9 cellular contexts compared by ENCODE assay signal in the genomic region with DNA sequence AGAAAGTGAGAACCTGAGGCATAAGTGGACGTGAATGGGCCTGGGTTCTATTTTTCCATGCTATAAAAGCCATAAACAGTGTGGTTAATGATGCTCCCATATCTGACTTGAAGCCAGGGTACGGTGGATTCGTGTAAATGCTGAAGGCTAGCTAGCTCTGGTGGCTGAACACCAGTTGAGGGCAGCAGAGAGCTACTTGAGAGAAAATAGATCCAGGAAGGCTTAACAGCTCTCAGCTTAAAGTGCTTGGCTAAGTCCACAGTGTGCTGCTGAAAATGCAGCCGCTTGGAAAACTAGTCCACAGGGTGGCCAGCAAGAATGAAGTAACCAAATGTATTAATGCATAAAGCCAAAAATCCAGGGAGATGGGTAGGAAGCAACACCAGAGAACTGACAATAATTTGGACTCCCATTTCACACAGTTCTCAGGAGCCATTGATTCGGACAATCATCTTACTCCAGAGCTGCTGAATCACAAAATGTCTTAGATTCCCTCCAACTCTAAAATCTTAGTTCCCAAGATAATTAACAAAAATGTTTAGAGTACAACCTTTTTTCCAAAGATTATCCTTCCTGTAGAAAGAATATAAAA. TPM values are rescaled to one million over a fixed set of nuclear protein-coding genes. Genes with fewer than 3 reads are reported as not detected.
DNase-seq lines count a peak whose midpoint lies in the region; ATAC-seq, FAIRE-seq and TF ChIP-seq lines count a peak whose summit lies in the region.
"Had no signal": no experiment of that assay in that cellular context is flagged by ENCODE, and none has a peak within 500 bp of the region (broad histone marks: within the 10 kb centered on the region; RNA-seq: fewer than 3 reads in every experiment).

No MANE protein-coding gene starts in this region.

- no peak for TF ChIP-seq EP300 in GM12878 (IDR thresholded peaks at IDR 0.05; ENCODE audit: borderline replicate concordance in 1 of 2, control insufficient read depth in 1 of 2, low read depth in 2 of 2, low read length in 2 of 2)

- CTCF ChIA-PET in GM12878 (lab: Yijun Ruan, JAX) = interaction anchor here (0.7 to 2.3 kb wide), 10 partner anchors 9 to 1701 kb away, joined by 3 to 7 read pairs (median 4); no protein-coding TSS in a partner anchor

- H4K20me1 ChIP-seq in GM12878 (ENCODE audit: control insufficient read depth, insufficient read depth) = no peaks in the 10 kb centered on the region

- H3K27me3 ChIP-seq in GM12878 (replicated peaks in 1 of 2; ENCODE audit: control insufficient read depth in 2 of 2, insufficient read depth in 2 of 2, low read length in 1 of 2) (peaks cover 0 to 3% of the 10 kb centered on the region in 2 experiments; a peak in 1 of 4 replicates), uterus (peaks cover 6 to 36% of the 10 kb centered on the region in 2 donors)

- H3K4me3 ChIP-seq in AG10803 (ENCODE audit: low read length) (no peak overlapping the region), GM12878 (no peak overlapping the region), uterus (no peak overlapping the region)

- H3K9ac ChIP-seq in GM12878 (ENCODE audit: control insufficient read depth, insufficient read depth, low read length) = no peak overlapping the region

- no peaks in the 10 kb centered on the region for H3K9me3 ChIP-seq in GM12878 (replicated peaks; ENCODE audit: control insufficient read depth, insufficient read depth, low read length)
- H3K9me3 ChIP-seq in uterus = no peaks in the 10 kb centered on the region

- no peaks in the 10 kb centered on the region for H3K36me3 ChIP-seq in GM12878 (ENCODE audit: control insufficient read depth in 2 of 2, insufficient read depth in 2 of 2, low read length in 1 of 2)
- no peaks in the 10 kb centered on the region for H3K36me3 ChIP-seq in uterus

- in situ Hi-C loops in GM13976 (cut with MboI; ENCODE audit: low sequenced_read_pairs, unreplicated experiment) = loop anchor here (10.0 to 25.0 kb wide), 2 partner anchors 783 to 1461 kb away; no protein-coding TSS in a partner anchor
- in situ Hi-C loops in GM12878 (cut with MboI) = loop anchor here (25.0 kb wide), 2 partner anchors 461 to 1686 kb away; no protein-coding TSS in a partner anchor

- no peak overlapping the region for H2AFZ ChIP-seq in GM12878 (ENCODE audit: control insufficient read depth, low read depth, low read length)

- SMC1A ChIA-PET in GM12878 (lab: Charles Lee; ENCODE audit: uncharacterized antibody, unreplicated experiment) = interaction anchor here (0.7 kb wide), 1 partner anchor 13 kb away, joined by 3 read pairs; no protein-coding TSS in a partner anchor

- WGBS in GM12878 (ENCODE audit: insufficient coverage, insufficient replicate concordance, low lambda C conversion rate, missing lambda C conversion rate) = 12% methylated on average over 5 of the region's 5 CpGs

- TF ChIP-seq POLR2A in GM12878 (IDR thresholded peaks at IDR 0.05; ENCODE audit: low read depth, low read length) (no peak), uterus (IDR thresholded peaks at IDR 0.05) (no peak)

- H3K79me2 ChIP-seq in GM12878 (ENCODE audit: control insufficient read depth, insufficient read depth, low read length) = no peaks in the 10 kb centered on the region

- peak; percentile 56 for ATAC-seq in HG02973 (IDR thresholded peaks at IDR 0.05; ENCODE audit: unreplicated experiment)
- ATAC-seq in GM12878 = peak; percentile 90

- TF ChIP-seq RAD21 in GM12878 (IDR thresholded peaks at IDR 0.05; ENCODE audit: insufficient read depth, low read depth, low read length) = peak; percentile 66

- RAD21 ChIA-PET in GM12878 (lab: Charles Lee; ENCODE audit: unreplicated experiment) = interaction anchor here (1.0 to 1.4 kb wide), 2 partner anchors 1519 to 1703 kb away, joined by 3 read pairs; no protein-coding TSS in a partner anchor

- H3K4me1 ChIP-seq in GM12878 (ENCODE audit: control insufficient read depth, insufficient read depth, low read length) (no peaks in the 10 kb centered on the region), uterus (no peaks in the 10 kb centered on the region)

- intact Hi-C loops in GM12878 (cut with micrococcal nuclease; ENCODE audit: unreplicated experiment) = loop anchor here (2.0 to 10.0 kb wide), 5 partner anchors 266 to 1771 kb away; no protein-coding TSS in a partner anchor
- intact Hi-C loops in uterus (cut with DNase I; ENCODE audit: low total_unique reads) = no loop called here

- BruUV-seq in GM12878 (replicated peaks; lab: Mats Ljungman, UMichigan) = no TSS peak

- FAIRE-seq in GM12878 (lab: Jason Lieb, UNC) = peak; percentile 73

- TF ChIP-seq CTCF in AG10803 (conservative IDR thresholded peaks at IDR 0.05; ENCODE audit: low read length) = peak; percentile 79
- TF ChIP-seq CTCF in GM13976 (IDR thresholded peaks at IDR 0.05; ENCODE audit: borderline replicate concordance, control extremely low read depth, extremely low read depth, insufficient read depth, missing control alignments) = peak; percentile 65
- peak; percentile 74 to 76 (median 75) for TF ChIP-seq CTCF in GM12878 (IDR thresholded peaks at IDR 0.05 in 2 of 3, conservative IDR thresholded peaks at IDR 0.05 in 1 of 3; ENCODE audit: control insufficient read depth in 2 of 3, extremely low read depth in 1 of 3, insufficient read depth in 1 of 3, low read depth in 3 of 3, low read length in 3 of 3)
- peak in 1 of 4 experiments; percentile 23 for TF ChIP-seq CTCF in uterus (IDR thresholded peaks at IDR 0.05)

- POLR2A ChIA-PET in GM12878 (lab: Charles Lee) = no interaction called here

- no peak overlapping the region for H3K4me2 ChIP-seq in GM12878 (ENCODE audit: control insufficient read depth, insufficient read depth)

- H3K27ac ChIP-seq in GM12878 (ENCODE audit: control insufficient read depth, insufficient read depth) = no peak overlapping the region
- H3K27ac ChIP-seq in uterus = no peak overlapping the region

- DNase-seq in AG10803 (ENCODE audit: low read depth) = peak; percentile 55
- DNase-seq in GM13976 (ENCODE audit: low spot score) = peak; percentile 59
- peak; percentile 50 for DNase-seq in NCI-H2196 treated with DMSO at 0.1 percent for 48 hours (lab: John Stamatoyannopoulos, UW; ENCODE audit: unreplicated experiment)
- DNase-seq in GM12878 (ENCODE audit: low read depth, low spot score) = peak; percentile 7
- DNase-seq in medulla oblongata (ENCODE audit: extremely low spot score) = peak; percentile 65
- no peak for DNase-seq in uterus
- no peak for DNase-seq in NK-92 (lab: John Stamatoyannopoulos, UW; ENCODE audit: unreplicated experiment)

TF ChIP-seq in GM12878, 131 proteins besides CTCF, POLR2A, EP300 and RAD21:
- TF ChIP-seq CHD4 (IDR thresholded peaks at IDR 0.05) (no peak), SMC3 (IDR thresholded peaks at IDR 0.05; ENCODE audit: borderline replicate concordance, low read length) (peak; percentile 14; the same call in 1 of the 2 replicates)

RNA-seq across cellular contexts. Expression of a gene that starts 15.0 kb away (rescaled TPM):
- total RNA-seq in GM12878 (2013; cell fraction: nucleolus; rRNA removed) = 0.06 and 0.12 TPM in 2 replicates
- 0.05 and 0.06 TPM in 2 replicates for total RNA-seq in GM12878 (2014; rRNA removed)
- total RNA-seq in GM12878 (2014; rRNA removed; fragmentation: Illumina TruSeq; extraction: Trizol) = 0.04 and 0.05 TPM in 2 replicates
- total RNA-seq in GM12878 (2021) = 0.32 and 0.44 TPM in 2 replicates
- not detected for polyA plus RNA-seq in GM12878 (2011; ENCODE audit: low read depth)
- not detected in 2 replicates for polyA plus RNA-seq in GM12878 (2011; rRNA removed)
- 0.02 TPM in 1 of 2 replicates, not detected in the other for polyA plus RNA-seq in GM12878 (2011; cell fraction: cytosol; rRNA removed)
- polyA plus RNA-seq in GM12878 (2011; cell fraction: nucleus; rRNA removed) = 0.13 and 0.19 TPM in 2 replicates
- 0.04 and 0.07 TPM in 2 replicates for polyA plus RNA-seq in GM12878 (2012)
- 0.07 TPM in 1 of 2 replicates, not detected in the other for polyA plus RNA-seq in GM12878 (2014; fragmentation: Illumina TruSeq; extraction: Trizol)
- polyA plus RNA-seq in GM12878 (2014; fragmentation: Nextera tagmentation; extraction: Ambion mirVana) = under 1 TPM; 0.05 to 0.13 TPM
- 0.13 and 0.19 TPM in 2 replicates for polyA plus RNA-seq in GM12878 (2014; rRNA removed)
- under 1 TPM; 0.04 TPM for polyA plus RNA-seq in GM12878 (2016; fragmentation: Nextera tagmentation; extraction: Ambion mirVana)
- not detected in 2 replicates for polyA minus RNA-seq in GM12878 (2011; rRNA and poly(A)+ RNA removed)
- not detected in 2 replicates for polyA minus RNA-seq in GM12878 (2011; cell fraction: cytosol; rRNA and poly(A)+ RNA removed)
- polyA minus RNA-seq in GM12878 (2011; cell fraction: nucleus; rRNA and poly(A)+ RNA removed) = not detected in 2 replicates
- total RNA-seq in uterus = not detected
- total RNA-seq: urinary bladder had no signal
- polyA plus RNA-seq: urinary bladder had no signal

Comparison
In these comparisons a context has a peak if more than half of its experiments do, and no peak if none do; other contexts are left out.
1. DNase-seq: peak in AG10803 (single experiment), GM13976 (single experiment), NCI-H2196 treated with DMSO at 0.1 percent for 48 hours (single experiment), GM12878 (single experiment) and medulla oblongata (single experiment); none in uterus (0 of 2) and NK-92 (single experiment).